Comparison of ENCODE assay signal across 13 cellular contexts in the genomic region with DNA sequence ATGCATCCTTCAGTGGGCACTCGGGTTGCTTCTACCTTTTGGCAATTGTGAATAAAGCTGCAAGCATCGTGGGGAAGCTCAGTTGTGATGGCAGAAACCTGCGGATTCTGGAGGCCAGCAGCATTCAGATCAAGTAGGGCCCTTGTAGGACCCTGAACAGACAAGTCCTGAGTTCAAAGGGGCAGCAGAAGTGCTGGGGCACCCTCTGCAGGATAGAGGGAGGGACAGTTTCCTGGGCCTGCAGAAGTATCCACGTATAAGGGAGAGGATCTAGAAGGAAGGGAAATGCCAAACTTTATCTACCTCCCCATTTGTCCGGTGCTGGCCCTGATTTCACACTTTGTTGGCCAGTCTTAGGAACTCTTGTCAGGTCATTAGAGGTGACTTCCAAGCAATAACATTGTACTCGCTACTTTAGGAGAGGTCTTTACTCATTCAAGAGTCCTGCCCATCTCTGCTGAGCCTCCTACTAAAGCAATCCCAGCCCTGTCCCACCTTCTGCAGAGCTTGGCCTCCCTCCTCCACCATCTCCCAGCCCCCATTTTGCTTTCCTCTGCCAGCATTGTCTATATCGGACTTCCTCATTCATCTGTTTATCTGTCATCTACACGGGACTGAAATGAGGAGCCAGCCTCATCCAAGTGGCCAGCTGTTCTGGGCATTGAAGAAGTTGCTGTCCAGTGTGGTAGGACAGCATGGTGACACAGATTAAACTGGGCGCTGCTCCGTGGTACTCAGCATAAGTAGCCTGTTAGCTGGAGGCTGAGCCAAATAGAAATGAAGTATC.
"Had no signal": no experiment of that assay in that cellular context is flagged by ENCODE, and none has a peak within 500 bp of the region (broad histone marks: within the 10 kb centered on the region; RNA-seq: fewer than 3 reads in every experiment).

No MANE protein-coding gene starts in this region.

- H3K4me1 ChIP-seq: right lobe of liver, stomach, testis, upper lobe of right lung had no signal

- H3K4me1 Mint-ChIP-seq: activated naive CD4-positive, alpha-beta T cell treated with anti-CD3 and anti-CD28 coated beads, Interleukin-2, amount 10 ng/mL, durations not matched to agents 7 days and 5 days; immature natural killer cell; T-helper 17 cell had no signal

- H3K27ac ChIP-seq: right lobe of liver, stomach, testis, upper lobe of right lung had no signal

- H3K4me3 ChIP-seq: right lobe of liver, stomach, testis, upper lobe of right lung had no signal

- H3K4me3 Mint-ChIP-seq: activated naive CD4-positive, alpha-beta T cell treated with anti-CD3 and anti-CD28 coated beads, Interleukin-2, amount 10 ng/mL, durations not matched to agents 7 days and 5 days; dendritic cell treated with granulocyte-macrophage colony-stimulating factor and Interleukin-4, amounts not matched to agents 40 ng/mL and 50 ng/mL, for 4 days; immature natural killer cell; T-helper 17 cell had no signal

- H3K36me3 Mint-ChIP-seq: activated naive CD4-positive, alpha-beta T cell treated with anti-CD3 and anti-CD28 coated beads, Interleukin-2, amount 10 ng/mL, durations not matched to agents 7 days and 5 days; immature natural killer cell had no signal

- DNase-seq: activated CD4-positive, alpha-beta T cell treated with anti-CD3 and anti-CD28 coated beads, Interleukin-2, amount 50 U/mL, for 1 hour; activated naive CD4-positive, alpha-beta T cell treated with anti-CD3 and anti-CD28 coated beads, Interleukin-2, amount 10 ng/mL, durations not matched to agents 7 days and 5 days; activated T-cell treated with anti-CD3 and anti-CD28 coated beads for 4 hours; effector memory CD4-positive, alpha-beta T cell; foreskin melanocyte; immature natural killer cell; right lobe of liver; stomach; T-helper 17 cell; testis; upper lobe of right lung had no signal

- H3K9me3 Mint-ChIP-seq: activated naive CD4-positive, alpha-beta T cell treated with anti-CD3 and anti-CD28 coated beads, Interleukin-2, amount 10 ng/mL, durations not matched to agents 7 days and 5 days; activated T-helper 2 cell treated with anti-CD3 and anti-CD28 coated beads, Interferon-gamma antibody, Interleukin-2, Interleukin-4, amounts not matched to agents 10 μg/mL and 5 μg/mL and 100 μg/mL, durations not matched to agents 14 hours and 24 hours and 36 hours; dendritic cell treated with granulocyte-macrophage colony-stimulating factor and Interleukin-4, amounts not matched to agents 40 ng/mL and 50 ng/mL, for 4 days; immature natural killer cell had no signal

- H3K36me3 ChIP-seq: right lobe of liver, stomach, upper lobe of right lung had no signal

- H3K27ac Mint-ChIP-seq: activated naive CD4-positive, alpha-beta T cell treated with anti-CD3 and anti-CD28 coated beads, Interleukin-2, amount 10 ng/mL, durations not matched to agents 7 days and 5 days; activated T-helper 2 cell treated with anti-CD3 and anti-CD28 coated beads, Interferon-gamma antibody, Interleukin-2, Interleukin-4, amounts not matched to agents 10 μg/mL and 5 μg/mL and 100 μg/mL, durations not matched to agents 14 hours and 24 hours and 36 hours; dendritic cell treated with granulocyte-macrophage colony-stimulating factor and Interleukin-4, amounts not matched to agents 40 ng/mL and 50 ng/mL, for 4 days; immature natural killer cell; T-helper 17 cell had no signal

- H3K9me3 ChIP-seq: right lobe of liver, stomach, testis, upper lobe of right lung had no signal

- H3K27me3 ChIP-seq: testis had no signal

- ATAC-seq: right lobe of liver, T-helper 17 cell, upper lobe of right lung had no signal
